25 cellular contexts compared by ENCODE assay signal in the genomic region with DNA sequence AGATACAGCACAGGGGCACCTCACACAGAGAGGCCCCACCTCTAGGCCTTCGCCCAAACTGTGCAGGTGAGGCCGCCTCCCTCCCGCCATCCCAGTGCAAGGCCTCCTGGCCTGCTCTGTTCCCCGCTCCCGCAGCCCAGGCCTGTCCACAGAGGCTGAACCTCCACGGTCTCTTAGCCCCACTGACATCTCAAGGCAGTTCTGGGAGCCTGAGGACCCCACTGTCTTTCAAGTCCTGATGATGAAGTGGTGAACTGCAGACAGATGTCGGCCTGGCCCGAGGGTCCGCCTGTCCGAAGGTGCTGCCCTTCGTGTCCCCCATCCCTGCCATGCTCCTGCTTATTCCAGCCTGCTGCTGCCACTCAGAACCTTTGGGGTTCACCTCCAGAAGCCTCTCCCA.
"Had no signal": no experiment of that assay in that cellular context is flagged by ENCODE, and none has a peak within 500 bp of the region (broad histone marks: within the 10 kb centered on the region; RNA-seq: fewer than 3 reads in every experiment).

No MANE protein-coding gene starts in this region.

- H3K4me1 ChIP-seq: colonic mucosa, esophagus muscularis mucosa, esophagus squamous epithelium, foreskin keratinocyte, gastrocnemius medialis, gastroesophageal sphincter, heart left ventricle, heart right ventricle had no signal

- H3K9me3 Mint-ChIP-seq: dendritic cell treated with granulocyte-macrophage colony-stimulating factor and Interleukin-4, amounts not matched to agents 40 ng/mL and 50 ng/mL, for 4 days; effector memory CD8-positive, alpha-beta T cell; endodermal cell had no signal

- H3K4me3 Mint-ChIP-seq: dendritic cell treated with granulocyte-macrophage colony-stimulating factor and Interleukin-4, amounts not matched to agents 40 ng/mL and 50 ng/mL, for 4 days; effector memory CD8-positive, alpha-beta T cell; endodermal cell had no signal

- DNase-seq: colonic mucosa; cortex of kidney; dermis blood vessel endothelial cell; dorsolateral prefrontal cortex; effector CD4-positive, alpha-beta T cell; effector CD8-positive, alpha-beta T cell; effector memory CD4-positive, alpha-beta T cell; effector memory CD8-positive, alpha-beta T cell; endodermal cell; erythroblast; esophagus squamous epithelium; foreskin fibroblast; foreskin keratinocyte; foreskin melanocyte; gastrocnemius medialis; glutamatergic neuron; head of caudate nucleus; heart left ventricle; heart right ventricle had no signal

- H3K4me1 Mint-ChIP-seq: endodermal cell had no signal

- H3K9me3 ChIP-seq: colonic mucosa, esophagus muscularis mucosa, esophagus squamous epithelium, gastrocnemius medialis, gastroesophageal sphincter, heart left ventricle, heart right ventricle had no signal

- H3K27ac ChIP-seq: colonic mucosa, coronary artery, epithelial cell of prostate, esophagus muscularis mucosa, esophagus squamous epithelium, foreskin keratinocyte, gastrocnemius medialis, gastroesophageal sphincter, heart left ventricle, heart right ventricle had no signal

- H3K27me3 ChIP-seq: colonic mucosa had no signal

- ATAC-seq: effector memory CD8-positive, alpha-beta T cell; esophagus mucosa; foreskin keratinocyte; gastrocnemius medialis; gastroesophageal sphincter; heart left ventricle; heart right ventricle had no signal

- H3K27ac Mint-ChIP-seq: dendritic cell treated with granulocyte-macrophage colony-stimulating factor and Interleukin-4, amounts not matched to agents 40 ng/mL and 50 ng/mL, for 4 days; effector memory CD8-positive, alpha-beta T cell; endodermal cell had no signal

- H3K36me3 ChIP-seq: colonic mucosa, esophagus muscularis mucosa, esophagus squamous epithelium, gastrocnemius medialis, gastroesophageal sphincter, heart left ventricle, heart right ventricle had no signal

- H3K4me3 ChIP-seq: colonic mucosa, coronary artery, dorsolateral prefrontal cortex, esophagus muscularis mucosa, esophagus squamous epithelium, gastrocnemius medialis, gastroesophageal sphincter, heart left ventricle, heart right ventricle had no signal
